Comparison of ENCODE assay signal across 16 cellular contexts in the genomic region with DNA sequence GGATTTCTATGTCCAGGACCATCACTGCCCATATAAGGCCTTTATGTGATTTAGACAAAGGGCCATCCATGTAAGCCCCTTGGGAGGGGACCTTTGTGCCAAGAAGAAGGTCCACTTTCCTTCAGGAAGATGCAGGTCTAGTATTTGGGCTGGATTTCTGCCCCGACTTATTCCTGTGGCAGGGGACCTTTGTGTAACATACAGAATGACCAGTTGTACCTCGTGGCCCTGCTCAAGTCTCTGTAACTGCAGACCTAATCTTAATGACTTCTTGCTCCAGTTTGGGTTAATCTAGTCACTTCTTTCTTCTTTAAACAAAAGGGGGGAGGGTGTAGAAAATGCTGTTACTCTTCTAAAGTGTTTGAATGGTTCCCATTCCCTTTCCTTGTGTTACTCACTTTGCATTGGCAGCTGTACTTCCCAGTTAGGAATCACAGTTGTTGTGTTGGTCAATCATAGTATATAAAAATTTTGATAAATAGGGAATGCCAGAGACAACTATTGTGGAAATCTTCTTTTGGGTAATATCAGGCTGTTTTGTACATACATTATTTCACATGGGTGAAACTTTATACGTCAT. TPM values are rescaled to one million over a fixed set of nuclear protein-coding genes. Genes with fewer than 3 reads are reported as not detected.
A peak's percentile ranks its signal among the peaks of the same experiment; 100 is the strongest.
DNase-seq lines count a peak whose midpoint lies in the region; ATAC-seq and TF ChIP-seq lines count a peak whose summit lies in the region.
"Had no signal": no experiment of that assay in that cellular context is flagged by ENCODE, and none has a peak within 500 bp of the region (broad histone marks: within the 10 kb centered on the region; RNA-seq: fewer than 3 reads in every experiment).

No MANE protein-coding gene starts in this region.

- BruUV-seq in OCI-LY7 (replicated peaks; lab: Mats Ljungman, UMichigan): no TSS peak

- H3K9ac ChIP-seq in subcutaneous abdominal adipose tissue (ENCODE audit: low read length in 5 of 5) (no peak overlapping the region), mesendoderm (ENCODE audit: low read length) (no peak overlapping the region)

- peak overlapping the region; percentile 74 for H3K27ac Mint-ChIP-seq in mesothelial cell of epicardium
- H3K27ac Mint-ChIP-seq: activated naive CD4-positive, alpha-beta T cell treated with anti-CD3 and anti-CD28 coated beads, Interleukin-2, amount 10 ng/mL, durations not matched to agents 7 days and 5 days; dendritic cell treated with granulocyte-macrophage colony-stimulating factor and Interleukin-4, amounts not matched to agents 40 ng/mL and 50 ng/mL, for 4 days; H9; stimulated activated naive CD8-positive, alpha-beta T cell treated with anti-CD3 and anti-CD28 coated beads, Interleukin-15, Interleukin-2, amounts not matched to agents 100 ng/mL and 50 ng/mL, for 24 hours had no signal

- H3K4me1 ChIP-seq in RWPE2 (ENCODE audit: insufficient read depth, poor library complexity, severe bottlenecking) (peaks cover 16% of the 10 kb centered on the region), subcutaneous abdominal adipose tissue (ENCODE audit: control insufficient read depth in 5 of 5, insufficient read depth in 5 of 5, low read length in 5 of 5) (peaks cover 0 to 42% (median 26%) of the 10 kb centered on the region in 5 donors), mesendoderm (ENCODE audit: control insufficient read depth, low read depth, low read length) (no peaks in the 10 kb centered on the region), OCI-LY7 (ENCODE audit: insufficient read depth, low read length, poor library complexity, severe bottlenecking) (peaks cover 15% of the 10 kb centered on the region)

- H3K9me3 Mint-ChIP-seq in mesothelial cell of epicardium: no peaks in the 10 kb centered on the region
- H3K9me3 Mint-ChIP-seq: activated naive CD4-positive, alpha-beta T cell treated with anti-CD3 and anti-CD28 coated beads, Interleukin-2, amount 10 ng/mL, durations not matched to agents 7 days and 5 days; dendritic cell treated with granulocyte-macrophage colony-stimulating factor and Interleukin-4, amounts not matched to agents 40 ng/mL and 50 ng/mL, for 4 days; H9; stimulated activated naive CD8-positive, alpha-beta T cell treated with anti-CD3 and anti-CD28 coated beads, Interleukin-15, Interleukin-2, amounts not matched to agents 100 ng/mL and 50 ng/mL, for 24 hours had no signal

- H3K27me3 ChIP-seq in RWPE2 (ENCODE audit: insufficient read depth, poor library complexity, severe bottlenecking) (no peaks in the 10 kb centered on the region), subcutaneous abdominal adipose tissue (ENCODE audit: control insufficient read depth in 5 of 5, insufficient read depth in 4 of 5, low read length in 5 of 5) (no peaks in the 10 kb centered on the region), mesendoderm (ENCODE audit: insufficient read depth, low read length, poor library complexity) (no peaks in the 10 kb centered on the region)

- H3K79me1 ChIP-seq in mesendoderm (ENCODE audit: low read length): no peaks in the 10 kb centered on the region

- no peak for ATAC-seq in RWPE2 (ENCODE audit: low read depth)
- ATAC-seq: left colon had no signal

- H2BK15ac ChIP-seq in mesendoderm (replicated peaks; ENCODE audit: low read depth): no peak overlapping the region

- H3K4me2 ChIP-seq in mesendoderm (ENCODE audit: low read length): no peak overlapping the region
- H3K4me2 ChIP-seq in OCI-LY7 (ENCODE audit: low read length): no peak overlapping the region

- H2BK5ac ChIP-seq in mesendoderm (ENCODE audit: low read length): no peak overlapping the region

- H3K36me3 ChIP-seq in RWPE2 (ENCODE audit: low read depth) (peaks cover 13% of the 10 kb centered on the region; the same call in 1 of the 2 replicates), subcutaneous abdominal adipose tissue (ENCODE audit: control insufficient read depth in 5 of 5, insufficient read depth in 5 of 5, low read length in 5 of 5) (peaks cover 0 to 4% (median 3%) of the 10 kb centered on the region in 5 donors), mesendoderm (ENCODE audit: control insufficient read depth, insufficient read depth, low read length) (no peaks in the 10 kb centered on the region), OCI-LY7 (ENCODE audit: insufficient read depth, low read length) (no peaks in the 10 kb centered on the region)

- no peak overlapping the region for H4K8ac ChIP-seq in mesendoderm (ENCODE audit: low read depth, low read length)

- H3K18ac ChIP-seq in mesendoderm (ENCODE audit: low read length): no peak overlapping the region

- H3K27ac ChIP-seq in RWPE2 (ENCODE audit: poor library complexity, severe bottlenecking): peak overlapping the region; percentile 68
- H3K27ac ChIP-seq in cingulate gyrus (ENCODE audit: low read depth, low read length): peak overlapping the region; percentile 13
- H3K27ac ChIP-seq in subcutaneous abdominal adipose tissue (ENCODE audit: low read depth, low read length): peak overlapping the region; percentile 65
- H3K27ac ChIP-seq in mesendoderm (ENCODE audit: low read depth, low read length): no peak overlapping the region
- H3K27ac ChIP-seq in OCI-LY7 (ENCODE audit: low read depth, low read length, poor library complexity, severe bottlenecking): no peak overlapping the region

- DNase-seq in RWPE2 (ENCODE audit: low spot score) (no peak), mesothelial cell of epicardium (ENCODE audit: low spot score in 2 of 2, unreplicated experiment in 2 of 2) (no peak), GM13977 (ENCODE audit: low spot score) (no peak), mesendoderm (no peak), OCI-LY7 (ENCODE audit: low spot score) (no peak), SKM-1 (lab: John Stamatoyannopoulos, UW; ENCODE audit: unreplicated experiment) (no peak)
- DNase-seq: activated naive CD4-positive, alpha-beta T cell treated with anti-CD3 and anti-CD28 coated beads, Interleukin-2, amount 10 ng/mL, durations not matched to agents 7 days and 5 days; GDM1; H9; left colon; stimulated activated CD4-positive, alpha-beta T cell treated with anti-CD3 and anti-CD28 coated beads, Interleukin-4, amount 100 ng/mL, for 4 hours had no signal

- no peak overlapping the region for H2AFZ ChIP-seq in OCI-LY7 (ENCODE audit: low read length)

- no peak overlapping the region for H3K56ac ChIP-seq in mesendoderm (ENCODE audit: low read length)

- in situ Hi-C loops in GM13977 (cut with MboI; ENCODE audit: low pct_unique_long_range_greater_than_20kb, low sequenced_read_pairs, unreplicated experiment): loop anchor here (25.0 kb wide), 1 partner anchor 279 kb away; no protein-coding TSS in a partner anchor

- intact Hi-C loops in OCI-LY7 (cut with micrococcal nuclease; ENCODE audit: unreplicated experiment): no loop called here

- no peaks in the 10 kb centered on the region for H4K20me1 ChIP-seq in OCI-LY7 (ENCODE audit: insufficient read depth, low read length)

- H3K4me1 Mint-ChIP-seq in mesothelial cell of epicardium: peaks cover 36% of the 10 kb centered on the region
- H3K4me1 Mint-ChIP-seq: activated naive CD4-positive, alpha-beta T cell treated with anti-CD3 and anti-CD28 coated beads, Interleukin-2, amount 10 ng/mL, durations not matched to agents 7 days and 5 days had no signal

- H3K79me2 ChIP-seq in mesendoderm (ENCODE audit: control insufficient read depth, insufficient read depth, low read length): no peaks in the 10 kb centered on the region
- H3K79me2 ChIP-seq in OCI-LY7 (ENCODE audit: insufficient read depth, low read depth, low read length): no peaks in the 10 kb centered on the region

- no CpG with 5 or more reads among the region's 3 CpGs for WGBS in mesendoderm (ENCODE audit: extremely low coverage, insufficient coverage, low lambda C conversion rate)

- no peak overlapping the region for H2AK5ac ChIP-seq in mesendoderm (ENCODE audit: low read length)

- no peaks in the 10 kb centered on the region for H3K27me3 Mint-ChIP-seq in mesothelial cell of epicardium (ENCODE audit: low read depth)
- H3K27me3 Mint-ChIP-seq: activated naive CD4-positive, alpha-beta T cell treated with anti-CD3 and anti-CD28 coated beads, Interleukin-2, amount 10 ng/mL, durations not matched to agents 7 days and 5 days; dendritic cell treated with granulocyte-macrophage colony-stimulating factor and Interleukin-4, amounts not matched to agents 40 ng/mL and 50 ng/mL, for 4 days; stimulated activated naive CD8-positive, alpha-beta T cell treated with anti-CD3 and anti-CD28 coated beads, Interleukin-15, Interleukin-2, amounts not matched to agents 100 ng/mL and 50 ng/mL, for 24 hours had no signal

- TF ChIP-seq CTCF in RWPE2 (IDR thresholded peaks at IDR 0.05; ENCODE audit: poor library complexity, severe bottlenecking): no peak
- no peak for TF ChIP-seq CTCF in mesothelial cell of epicardium (IDR thresholded peaks at IDR 0.05; ENCODE audit: unreplicated experiment)
- no peak for TF ChIP-seq CTCF in GM13977 (IDR thresholded peaks at IDR 0.05; ENCODE audit: extremely low read depth, insufficient read depth, missing control alignments)
- no peak for TF ChIP-seq CTCF in OCI-LY7 (conservative IDR thresholded peaks at IDR 0.05; ENCODE audit: low read length)

- H3K4me3 ChIP-seq in RWPE2 (ENCODE audit: severe bottlenecking) (no peak overlapping the region), subcutaneous abdominal adipose tissue (ENCODE audit: low read depth in 1 of 5, low read length in 5 of 5) (no peak overlapping the region), mesendoderm (ENCODE audit: low read length) (no peak overlapping the region), OCI-LY7 (ENCODE audit: low read depth, low read length, poor library complexity, severe bottlenecking) (no peak overlapping the region)

- H3K9me3 ChIP-seq in RWPE2 (ENCODE audit: severe bottlenecking) (no peaks in the 10 kb centered on the region), subcutaneous abdominal adipose tissue (ENCODE audit: control insufficient read depth in 5 of 5, low read length in 5 of 5) (no peaks in the 10 kb centered on the region), OCI-LY7 (ENCODE audit: low read length) (no peaks in the 10 kb centered on the region)

- H3K4ac ChIP-seq in mesendoderm (ENCODE audit: low read depth, low read length): no peak overlapping the region

- H3K9me2 ChIP-seq in OCI-LY7 (ENCODE audit: insufficient read depth, low read length): no peaks in the 10 kb centered on the region

- no peak overlapping the region for H2BK120ac ChIP-seq in mesendoderm (ENCODE audit: low read depth, low read length)

- no peaks in the 10 kb centered on the region for H3K36me3 Mint-ChIP-seq in mesothelial cell of epicardium

- no peak overlapping the region for H4K5ac ChIP-seq in mesendoderm (ENCODE audit: low read length)

- POLR2A ChIA-PET in OCI-LY7 (lab: Charles Lee): interaction anchor here (0.6 to 1.7 kb wide), 4 partner anchors 9 to 100 kb away, joined by 3 to 4 read pairs (median 3); no protein-coding TSS in a partner anchor

- H3K4me3 Mint-ChIP-seq in mesothelial cell of epicardium: no peak overlapping the region
- H3K4me3 Mint-ChIP-seq: activated naive CD4-positive, alpha-beta T cell treated with anti-CD3 and anti-CD28 coated beads, Interleukin-2, amount 10 ng/mL, durations not matched to agents 7 days and 5 days; CD14-positive monocyte; dendritic cell treated with granulocyte-macrophage colony-stimulating factor and Interleukin-4, amounts not matched to agents 40 ng/mL and 50 ng/mL, for 4 days; H9; stimulated activated naive CD8-positive, alpha-beta T cell treated with anti-CD3 and anti-CD28 coated beads, Interleukin-15, Interleukin-2, amounts not matched to agents 100 ng/mL and 50 ng/mL, for 24 hours had no signal

- H3K23ac ChIP-seq in mesendoderm (ENCODE audit: low read length): no peak overlapping the region

- CTCF ChIA-PET in OCI-LY7 (lab: Charles Lee; ENCODE audit: unreplicated experiment): no interaction called here

RNA-seq across cellular contexts. Expression of a gene that starts 54.2 kb away (rescaled TPM):
- 18.9 to 19.8 TPM (median 19.2 TPM) in 3 replicates for total RNA-seq in mesothelial cell of epicardium
- 3.0 TPM for polyA plus RNA-seq in mesendoderm (2013, experiment 1 of 2)
- 3.1 TPM for polyA plus RNA-seq in mesendoderm (2013, experiment 2 of 2)
- 3.7 and 5.1 TPM in 2 replicates for total RNA-seq in OCI-LY7 (2014; rRNA removed; shearing (Covaris generic))
- 7.5 and 8.4 TPM in 2 replicates for total RNA-seq in OCI-LY7 (2022)

RNA-seq across cellular contexts. Expression of a gene that starts 54.8 kb away (rescaled TPM):
- total RNA-seq in mesothelial cell of epicardium (6.9 to 8.2 TPM (median 7.0 TPM) in 3 replicates), OCI-LY7 (2022) (0.28 TPM in 1 of 2 replicates, not detected in the other)
- polyA plus RNA-seq in mesendoderm (2013, experiment 1 of 2): 41.7 TPM
- 40.3 TPM for polyA plus RNA-seq in mesendoderm (2013, experiment 2 of 2)
- total RNA-seq in OCI-LY7 (2014; rRNA removed; shearing (Covaris generic)): not detected in 2 replicates

Comparison
In these comparisons a context has a peak if more than half of its experiments do, and no peak if none do; other contexts are left out.
1. H3K27ac ChIP-seq: peak in RWPE2 (single experiment), cingulate gyrus (single experiment) and subcutaneous abdominal adipose tissue (single experiment); none in mesendoderm (single experiment) and OCI-LY7 (single experiment).